ENCODE assay signal across 8 cellular contexts in the genomic region with DNA sequence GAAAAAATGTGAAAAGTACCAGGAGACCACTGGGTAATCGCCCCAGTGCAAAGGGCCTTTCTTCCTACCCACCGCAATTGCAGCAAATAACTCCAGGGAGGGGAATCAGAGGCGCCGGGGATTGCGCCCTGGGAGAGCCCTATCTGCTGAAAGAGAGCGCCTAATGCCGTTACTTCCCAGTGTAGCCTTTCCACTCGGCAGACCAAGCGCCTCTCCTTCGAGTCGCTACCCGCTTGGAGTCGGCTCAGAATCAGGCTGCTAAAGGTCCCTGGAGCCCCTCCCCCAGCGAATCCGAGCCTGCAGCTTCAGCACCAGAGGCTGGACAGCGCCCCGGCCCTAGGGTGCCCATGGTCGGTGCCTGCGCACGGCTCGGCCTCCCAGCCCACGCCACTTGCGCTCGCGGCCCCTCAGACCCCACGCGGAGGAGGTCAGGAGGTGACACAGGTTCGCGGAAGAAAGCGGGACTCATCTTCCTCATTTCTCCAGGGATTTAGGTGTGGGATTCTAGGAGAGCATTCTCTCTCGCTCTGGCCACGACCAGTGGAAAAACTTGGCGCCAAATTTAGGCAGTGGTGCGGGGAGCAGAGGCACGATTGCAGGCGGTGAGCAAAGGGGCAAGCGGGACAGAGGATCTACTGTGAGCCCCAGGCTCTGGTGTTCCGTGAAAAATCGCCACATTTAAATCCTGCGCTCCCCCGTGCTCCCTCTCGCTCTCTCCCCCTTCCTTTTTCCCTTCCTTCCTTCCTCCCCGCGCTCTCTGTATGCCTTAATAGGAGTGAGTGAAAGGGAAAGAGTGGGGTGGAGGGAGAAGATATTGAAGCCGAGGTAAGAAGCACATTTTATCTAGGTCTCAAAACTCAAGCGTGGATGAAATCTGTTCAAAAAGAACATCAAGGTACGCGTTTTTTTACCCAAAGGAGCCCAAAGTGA. TPM values are rescaled to one million over a fixed set of nuclear protein-coding genes. Genes with fewer than 3 reads are reported as not detected.
DNase-seq lines count a peak whose midpoint lies in the region; ATAC-seq and TF ChIP-seq lines count a peak whose summit lies in the region.

No MANE protein-coding gene starts in this region.

- no peak overlapping the region for H3K27ac Mint-ChIP-seq in CD4-positive, CD25-positive, alpha-beta regulatory T cell
- H3K27ac Mint-ChIP-seq in activated naive CD4-positive, alpha-beta T cell treated with anti-CD3 and anti-CD28 coated beads, Interleukin-2, amount 50 U/mL, for 24 hours: no peak overlapping the region

- peak in 1 of 2 donors; percentile 43 for ATAC-seq in CD4-positive, CD25-positive, alpha-beta regulatory T cell (ENCODE audit: low read depth in 2 of 2)
- no peak for ATAC-seq in HG03175 (IDR thresholded peaks at IDR 0.05; ENCODE audit: unreplicated experiment)

- H3K9me3 Mint-ChIP-seq in CD4-positive, CD25-positive, alpha-beta regulatory T cell: peaks cover 0 to 3% (median 0%) of the 10 kb centered on the region in 7 donors
- peaks cover 5% of the 10 kb centered on the region for H3K9me3 Mint-ChIP-seq in activated naive CD4-positive, alpha-beta T cell treated with anti-CD3 and anti-CD28 coated beads, Interleukin-2, amount 50 U/mL, for 24 hours

- TF ChIP-seq CTCF in NB4 (IDR thresholded peaks at IDR 0.05; ENCODE audit: low read depth, low read length): no peak

- H3K4me1 ChIP-seq in CD4-positive, CD25-positive, alpha-beta regulatory T cell (ENCODE audit: control insufficient read depth, insufficient read depth, low read length, poor library complexity, severe bottlenecking): peaks cover 17% of the 10 kb centered on the region
- H3K4me1 ChIP-seq in iPS-20b (ENCODE audit: insufficient read depth, low read length): peaks cover 29% of the 10 kb centered on the region; the same call in 1 of the 2 replicates

- H3K27me3 Mint-ChIP-seq in CD4-positive, CD25-positive, alpha-beta regulatory T cell: peaks cover 93% of the 10 kb centered on the region
- H3K27me3 Mint-ChIP-seq in activated naive CD4-positive, alpha-beta T cell treated with anti-CD3 and anti-CD28 coated beads, Interleukin-2, amount 50 U/mL, for 24 hours: peaks cover 49% of the 10 kb centered on the region

- H3K36me3 ChIP-seq in CD4-positive, CD25-positive, alpha-beta regulatory T cell (ENCODE audit: control insufficient read depth, insufficient read depth, low read length): no peaks in the 10 kb centered on the region
- no peaks in the 10 kb centered on the region for H3K36me3 ChIP-seq in iPS-20b (ENCODE audit: insufficient read depth, low read depth, low read length)

- peaks cover 0 to 29% (median 6%) of the 10 kb centered on the region in 4 donors for H3K4me1 Mint-ChIP-seq in CD4-positive, CD25-positive, alpha-beta regulatory T cell
- H3K4me1 Mint-ChIP-seq in activated naive CD4-positive, alpha-beta T cell treated with anti-CD3 and anti-CD28 coated beads, Interleukin-2, amount 50 U/mL, for 24 hours: peaks cover 24% of the 10 kb centered on the region

- H3K27me3 ChIP-seq in CD4-positive, CD25-positive, alpha-beta regulatory T cell (ENCODE audit: control insufficient read depth, insufficient read depth, low read length): peaks cover 55% of the 10 kb centered on the region
- H3K27me3 ChIP-seq in iPS-20b (ENCODE audit: insufficient read depth, low read length): peaks cover 92% of the 10 kb centered on the region

- H3K4me3 Mint-ChIP-seq in CD4-positive, CD25-positive, alpha-beta regulatory T cell: peak overlapping the region in 2 of 4 donors; percentile 15 to 71
- H3K4me3 Mint-ChIP-seq in activated naive CD4-positive, alpha-beta T cell treated with anti-CD3 and anti-CD28 coated beads, Interleukin-2, amount 50 U/mL, for 24 hours: peak overlapping the region; percentile 30

- no peak for TF ChIP-seq POLR2A in NB4 (IDR thresholded peaks at IDR 0.05; ENCODE audit: extremely low read depth, insufficient read length)

- no peak overlapping the region for H3K9ac ChIP-seq in iPS-20b (ENCODE audit: low read depth, low read length)

- H3K36me3 Mint-ChIP-seq in CD4-positive, CD25-positive, alpha-beta regulatory T cell: no peaks in the 10 kb centered on the region
- H3K36me3 Mint-ChIP-seq in activated naive CD4-positive, alpha-beta T cell treated with anti-CD3 and anti-CD28 coated beads, Interleukin-2, amount 50 U/mL, for 24 hours: peaks cover 3% of the 10 kb centered on the region

- H3K4me3 ChIP-seq in CD4-positive, CD25-positive, alpha-beta regulatory T cell (ENCODE audit: low read depth, low read length): no peak overlapping the region
- H3K4me3 ChIP-seq in NB4 (ENCODE audit: low read depth, low read length) (no peak overlapping the region), iPS-20b (ENCODE audit: low read length) (peak overlapping the region; percentile 64)

- no peak overlapping the region for H3K27ac ChIP-seq in CD4-positive, CD25-positive, alpha-beta regulatory T cell (ENCODE audit: insufficient read depth, low read length, poor library complexity, severe bottlenecking)
- no peak overlapping the region for H3K27ac ChIP-seq in iPS-20b (ENCODE audit: low read length)

- peak in 2 of 3 donors; percentile 27 to 51 for DNase-seq in CD4-positive, CD25-positive, alpha-beta regulatory T cell
- DNase-seq in NB4 (ENCODE audit: low read depth): peak; percentile 37
- DNase-seq in stimulated activated naive CD4-positive, alpha-beta T cell treated with Interleukin-2 at 50 U/mL for 16 hours (lab: John Stamatoyannopoulos, UW): peak; percentile 21
- no peak for DNase-seq in NK-92 (lab: John Stamatoyannopoulos, UW; ENCODE audit: unreplicated experiment)
- no peak for DNase-seq in NCI-H2107 treated with DMSO at 0.1 percent for 48 hours (lab: John Stamatoyannopoulos, UW; ENCODE audit: unreplicated experiment)

- no peaks in the 10 kb centered on the region for H3K9me3 ChIP-seq in CD4-positive, CD25-positive, alpha-beta regulatory T cell (ENCODE audit: control insufficient read depth in 2 of 2, low read length in 2 of 2)
- H3K9me3 ChIP-seq in iPS-20b (ENCODE audit: insufficient read depth, low read depth, low read length): no peaks in the 10 kb centered on the region

RNA-seq across cellular contexts. Expression of a gene that starts 15.4 kb away (rescaled TPM):
- total RNA-seq in CD4-positive, CD25-positive, alpha-beta regulatory T cell: 52.4 TPM
- polyA plus RNA-seq in CD4-positive, CD25-positive, alpha-beta regulatory T cell: 10 to 100 TPM; 28.7 to 37.7 (median 35.4) TPM

RNA-seq across cellular contexts. Expression of a gene that starts 33.0 kb away (rescaled TPM):
- total RNA-seq in CD4-positive, CD25-positive, alpha-beta regulatory T cell: 257 TPM
- polyA plus RNA-seq in CD4-positive, CD25-positive, alpha-beta regulatory T cell: 100 to 1,000 TPM; 724 to 832 (median 792) TPM

RNA-seq across cellular contexts. Expression of a gene that starts 59.3 kb away (rescaled TPM):
- 4.6 TPM for total RNA-seq in CD4-positive, CD25-positive, alpha-beta regulatory T cell
- polyA plus RNA-seq in CD4-positive, CD25-positive, alpha-beta regulatory T cell: 1 to 10 TPM; 1.0 to 2.2 (median 1.7) TPM

Comparison
In these comparisons a context has a peak if more than half of its experiments do, and no peak if none do; other contexts are left out.
1. DNase-seq: peak in CD4-positive, CD25-positive, alpha-beta regulatory T cell (2 of 3), NB4 (single experiment) and stimulated activated naive CD4-positive, alpha-beta T cell treated with Interleukin-2 at 50 U/mL for 16 hours (single experiment); none in NK-92 (single experiment) and NCI-H2107 treated with DMSO at 0.1 percent for 48 hours (single experiment).